ENCODE assay signal across 9 cellular contexts in the genomic region with DNA sequence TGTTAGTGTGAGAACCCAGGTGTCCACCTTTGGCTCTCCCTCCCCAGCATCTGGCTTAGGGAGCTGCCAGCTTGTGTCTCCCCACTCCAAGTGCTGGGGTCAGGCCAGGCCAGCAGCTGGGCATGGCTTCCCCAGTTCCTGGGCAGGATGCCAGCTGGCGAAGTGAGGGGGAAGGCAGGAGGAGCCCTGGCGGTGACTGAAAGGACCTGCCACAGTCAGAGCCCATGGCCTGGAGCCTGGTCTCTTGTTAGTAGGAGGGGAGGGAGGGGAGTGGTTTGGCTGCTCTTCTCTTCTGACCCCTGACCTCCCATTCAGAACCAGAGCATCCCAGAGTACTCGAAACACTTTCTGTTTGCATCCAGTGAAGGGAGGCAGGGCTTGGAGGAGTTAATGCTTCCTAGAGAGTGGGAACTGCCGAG. TPM values are rescaled to one million over a fixed set of nuclear protein-coding genes. Genes with fewer than 3 reads are reported as not detected.
DNase-seq lines count a peak whose midpoint lies in the region; ATAC-seq and TF ChIP-seq lines count a peak whose summit lies in the region.
"Had no signal": no experiment of that assay in that cellular context is flagged by ENCODE, and none has a peak within 500 bp of the region (broad histone marks: within the 10 kb centered on the region; RNA-seq: fewer than 3 reads in every experiment).

No MANE protein-coding gene starts in this region.

- H3K4me3 Mint-ChIP-seq in T-helper 17 cell: no peak overlapping the region

- H3K9me3 ChIP-seq in T-helper 17 cell (ENCODE audit: control insufficient read depth, low read length, poor library complexity, severe bottlenecking): no peaks in the 10 kb centered on the region

- DNase-seq in DMS53 treated with DMSO at 0.1 percent for 48 hours (lab: John Stamatoyannopoulos, UW; ENCODE audit: unreplicated experiment): peak; percentile 97
- DNase-seq in NCI-H1105 (lab: John Stamatoyannopoulos, UW): peak; percentile 99
- peak in 2 of 3 donors; percentile 20 to 28 for DNase-seq in T-helper 17 cell
- DNase-seq in choroid plexus epithelial cell (ENCODE audit: low read depth): peak; percentile 84
- peak; percentile 48 for DNase-seq in kidney glomerular epithelial cell (lab: John Stamatoyannopoulos, UW)
- peak; percentile 57 for DNase-seq in stimulated activated CD4-positive, alpha-beta T cell treated with anti-CD3 and anti-CD28 coated beads, Interleukin-15, amount 100 ng/mL, for 24 hours
- no peak for DNase-seq in OCI-M2 (lab: John Stamatoyannopoulos, UW; ENCODE audit: unreplicated experiment)

- ATAC-seq in T-helper 17 cell (no peak), HG02885 (IDR thresholded peaks at IDR 0.05; ENCODE audit: poor library complexity, unreplicated experiment) (no peak)

- peaks cover 17% of the 10 kb centered on the region for H3K4me1 Mint-ChIP-seq in T-helper 17 cell

- no peak overlapping the region for H3K27ac Mint-ChIP-seq in T-helper 17 cell
- H3K27ac Mint-ChIP-seq: stimulated activated naive CD8-positive, alpha-beta T cell treated with anti-CD3 and anti-CD28 coated beads, Interleukin-15, amount 100 ng/mL, for 72 hours had no signal

- H3K36me3 Mint-ChIP-seq in T-helper 17 cell (ENCODE audit: low read depth): peaks cover 12% of the 10 kb centered on the region

- H3K27me3 Mint-ChIP-seq in T-helper 17 cell: no peaks in the 10 kb centered on the region
- H3K27me3 Mint-ChIP-seq: stimulated activated naive CD8-positive, alpha-beta T cell treated with anti-CD3 and anti-CD28 coated beads, Interleukin-15, amount 100 ng/mL, for 72 hours had no signal

- peak; percentile 41 for TF ChIP-seq CTCF in choroid plexus epithelial cell (conservative IDR thresholded peaks at IDR 0.05; ENCODE audit: low read depth, low read length)

- H3K4me3 ChIP-seq in choroid plexus epithelial cell (ENCODE audit: low read depth, low read length): no peak overlapping the region

RNA-seq across cellular contexts. Expression of a gene that starts 0.6 kb away (rescaled TPM):
- total RNA-seq in T-helper 17 cell: 100 to 1,000 TPM; 219 TPM

RNA-seq across cellular contexts. Expression of a gene that starts 26.9 kb away (rescaled TPM):
- total RNA-seq in T-helper 17 cell: 1 to 10 TPM; 1.4 to 2.3 TPM

RNA-seq across cellular contexts. Expression of a gene that starts 31.4 kb away (rescaled TPM):
- total RNA-seq in T-helper 17 cell: 10 to 100 TPM in 1 of 2 donors, 1 to 10 TPM in 1; 9.3 to 14.9 TPM

RNA-seq across cellular contexts. Expression of a gene that starts 31.8 kb away (rescaled TPM):
- total RNA-seq in T-helper 17 cell: 10 to 100 TPM; 26.8 to 30.3 TPM

RNA-seq across cellular contexts. Expression of a gene that starts 34.3 kb away (rescaled TPM):
- total RNA-seq in T-helper 17 cell: 10 to 100 TPM; 31.0 to 31.3 TPM
